Comparison of ENCODE assay signal across 29 cellular contexts in the genomic region with DNA sequence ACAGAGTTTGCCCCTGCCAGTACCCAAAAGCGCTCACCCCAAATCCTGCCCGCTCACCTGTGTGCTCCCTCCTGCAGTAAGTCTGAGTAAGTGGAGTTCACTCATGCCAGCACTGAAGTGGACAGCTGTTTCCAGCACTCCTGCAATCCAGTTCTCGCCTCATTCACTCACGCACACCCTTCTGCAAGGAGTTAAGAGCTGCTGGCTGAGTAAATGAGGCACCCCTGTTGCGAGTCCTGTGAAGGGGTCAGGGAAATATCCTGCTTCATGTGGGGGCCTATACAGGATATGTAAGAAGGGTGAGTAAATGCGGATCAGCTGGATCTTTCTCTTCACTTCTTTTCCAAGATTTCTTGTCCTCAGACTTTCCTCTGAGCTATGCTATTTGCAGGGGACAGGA. TPM values are rescaled to one million over a fixed set of nuclear protein-coding genes. Genes with fewer than 3 reads are reported as not detected.
"Had no signal": no experiment of that assay in that cellular context is flagged by ENCODE, and none has a peak within 500 bp of the region (broad histone marks: within the 10 kb centered on the region; RNA-seq: fewer than 3 reads in every experiment).

No MANE protein-coding gene starts in this region.

- H3K27ac Mint-ChIP-seq: dendritic cell treated with granulocyte-macrophage colony-stimulating factor and Interleukin-4, amounts not matched to agents 40 ng/mL and 50 ng/mL, for 4 days; mesothelial cell of epicardium; naive B cell; natural killer cell treated with Interleukin-12 subunit alpha and Interleukin-12 subunit beta and Interleukin-15 and Interleukin-18, amount 100 ng/mL, for 72 hours had no signal

- H3K27me3 Mint-ChIP-seq: natural killer cell treated with Interleukin-12 subunit alpha and Interleukin-12 subunit beta and Interleukin-15 and Interleukin-18, amount 100 ng/mL, for 72 hours had no signal

- H3K4me1 Mint-ChIP-seq: mesothelial cell of epicardium had no signal

- H3K36me3 Mint-ChIP-seq: mesothelial cell of epicardium; naive B cell; natural killer cell treated with Interleukin-12 subunit alpha and Interleukin-12 subunit beta and Interleukin-15 and Interleukin-18, amount 100 ng/mL, for 72 hours had no signal

- ATAC-seq: heart right ventricle; left cardiac atrium; left lung; mucosa of descending colon; natural killer cell treated with Interleukin-12 subunit alpha and Interleukin-12 subunit beta and Interleukin-15 and Interleukin-18, amount 100 ng/mL, for 72 hours; sciatic nerve; stimulated activated naive CD8-positive, alpha-beta T cell treated with anti-CD3 and anti-CD28 coated beads, Interleukin-15, Interleukin-2, amounts not matched to agents 100 U/mL and 50 U/mL, for 24 hours had no signal

- DNase-seq: colonic mucosa; effector memory CD4-positive, alpha-beta T cell; esophagus squamous epithelium; foreskin melanocyte; glutamatergic neuron; heart right ventricle; hippocampal formation; left cardiac atrium; left lung; mesenchymal stem cell; mucosa of descending colon; naive B cell; stimulated activated CD4-positive, alpha-beta T cell treated with anti-CD3 and anti-CD28 coated beads, Interleukin-12 subunit alpha, Interleukin-12 subunit beta, amount 100 ng/mL, for 4 hours; stimulated activated CD4-positive, alpha-beta T cell treated with anti-CD3 and anti-CD28 coated beads, Interleukin-1b, Interleukin-23, amount 100 ng/mL, for 48 hours; stimulated activated CD4-positive, alpha-beta T cell treated with anti-CD3 and anti-CD28 coated beads, Interleukin-4, amount 100 ng/mL, for 1 hour; stimulated activated CD8-positive, alpha-beta memory T cell treated with anti-CD3 and anti-CD28 coated beads, Interleukin-4, amount 100 ng/mL, for 48 hours; stimulated activated naive CD8-positive, alpha-beta T cell treated with anti-CD3 and anti-CD28 coated beads, Interleukin-15, Interleukin-2, amounts not matched to agents 100 U/mL and 50 U/mL, for 24 hours; substantia nigra; testis; upper lobe of left lung had no signal

- H3K4me3 Mint-ChIP-seq: dendritic cell treated with granulocyte-macrophage colony-stimulating factor and Interleukin-4, amounts not matched to agents 40 ng/mL and 50 ng/mL, for 4 days; mesothelial cell of epicardium; naive B cell; natural killer cell treated with Interleukin-12 subunit alpha and Interleukin-12 subunit beta and Interleukin-15 and Interleukin-18, amount 100 ng/mL, for 72 hours; neural crest cell had no signal

- H3K4me3 ChIP-seq: colonic mucosa, esophagus squamous epithelium, heart right ventricle, left lung, mucosa of descending colon, prostate gland, right atrium auricular region, smooth muscle cell, testis, tibial nerve, upper lobe of left lung had no signal

- H3K9me3 Mint-ChIP-seq: dendritic cell treated with granulocyte-macrophage colony-stimulating factor and Interleukin-4, amounts not matched to agents 40 ng/mL and 50 ng/mL, for 4 days; mesothelial cell of epicardium; neural crest cell had no signal

RNA-seq across cellular contexts. Expression of gene CXCL8, which starts 23.5 kb away (rescaled TPM):
- total RNA-seq: neural crest cell, testis had no signal
